Comparison of ENCODE assay signal across 22 cellular contexts in genomic region chr16:12680531-12680930, GRCh38.
DNase-seq lines count a peak whose midpoint lies in the region; ATAC-seq and TF ChIP-seq lines count a peak whose summit lies in the region.
"Had no signal": no experiment of that assay in that cellular context is flagged by ENCODE, and none has a peak within 500 bp of the region (broad histone marks: within the 10 kb centered on the region; RNA-seq: fewer than 3 reads in every experiment).

No MANE protein-coding gene starts in this region.

- H4K8ac ChIP-seq in H9 (replicated peaks; ENCODE audit: insufficient read length, low read depth, low read length) (no peak overlapping the region), mesenchymal stem cell (ENCODE audit: low read length) (no peak overlapping the region)

- no peaks in the 10 kb centered on the region for H3K23me2 ChIP-seq in H9 (ENCODE audit: insufficient read length, low read depth, low read length, poor library complexity, severe bottlenecking)

- H3K27ac ChIP-seq in H9 (ENCODE audit: insufficient read length, low read depth, low read length) (peak overlapping the region; percentile 0), endodermal cell (ENCODE audit: low read depth, low read length) (no peak overlapping the region), mesenchymal stem cell (ENCODE audit: low read length, poor library complexity, severe bottlenecking) (no peak overlapping the region)
- H3K27ac ChIP-seq: A549, KMS-11, RWPE1 had no signal

- no peak overlapping the region for H3K4ac ChIP-seq in H9 (ENCODE audit: low read depth, low read length)
- no peak overlapping the region for H3K4ac ChIP-seq in mesenchymal stem cell (ENCODE audit: low read depth in 1 of 2, low read length in 2 of 2)

- no peaks in the 10 kb centered on the region for H3K4me1 ChIP-seq in H9 (ENCODE audit: insufficient read depth, low read length)
- peaks cover 4% of the 10 kb centered on the region for H3K4me1 ChIP-seq in NT2/D1 (ENCODE audit: insufficient read depth, insufficient read length)
- H3K4me1 ChIP-seq in endodermal cell (ENCODE audit: control insufficient read depth, insufficient read depth, low read length) = no peaks in the 10 kb centered on the region
- no peaks in the 10 kb centered on the region for H3K4me1 ChIP-seq in mesenchymal stem cell (ENCODE audit: control insufficient read depth, insufficient read depth, low read depth, low read length)

- H3K4me2 ChIP-seq in H9 (ENCODE audit: insufficient read depth, insufficient read length, low read length) (no peak overlapping the region), mesenchymal stem cell (ENCODE audit: low read length, poor library complexity, severe bottlenecking) (no peak overlapping the region)
- H3K4me2 ChIP-seq: A549, KMS-11 had no signal

- no peak overlapping the region for H3K18ac ChIP-seq in H9 (ENCODE audit: insufficient read length, low read depth, low read length)
- H3K18ac ChIP-seq in mesenchymal stem cell (ENCODE audit: low read depth in 1 of 2, low read length in 2 of 2) = peak overlapping the region in 1 of 2 experiments; percentile 72

- H2AK5ac ChIP-seq in H9 (ENCODE audit: insufficient read length, low read length) (no peak overlapping the region), mesenchymal stem cell (ENCODE audit: low read length, severe bottlenecking) (no peak overlapping the region)

- H3K36me3 Mint-ChIP-seq in H9 (ENCODE audit: insufficient read depth in 1 of 3, low read depth in 3 of 3) = peaks cover 0 to 18% (median 4%) of the 10 kb centered on the region in 3 experiments; a peak in 4 of 7 replicates
- H3K36me3 Mint-ChIP-seq in endodermal cell (ENCODE audit: low read depth) = peaks cover 17% of the 10 kb centered on the region

- no peaks in the 10 kb centered on the region for H3K9me3 ChIP-seq in H9 (ENCODE audit: control insufficient read depth, low read depth, low read length)
- peaks cover 14% of the 10 kb centered on the region for H3K9me3 ChIP-seq in NT2/D1 (ENCODE audit: insufficient read depth, low read length)
- peaks cover 42% of the 10 kb centered on the region for H3K9me3 ChIP-seq in endodermal cell (ENCODE audit: control insufficient read depth, low read length)
- no peaks in the 10 kb centered on the region for H3K9me3 ChIP-seq in mesenchymal stem cell (ENCODE audit: control insufficient read depth, low read length)
- H3K9me3 ChIP-seq: A549 had no signal

- no peaks in the 10 kb centered on the region for H3K27me3 ChIP-seq in H9 (ENCODE audit: insufficient read depth, low read length)
- H3K27me3 ChIP-seq in NT2/D1 (ENCODE audit: insufficient read depth, insufficient read length) = no peaks in the 10 kb centered on the region
- no peaks in the 10 kb centered on the region for H3K27me3 ChIP-seq in endodermal cell (ENCODE audit: control insufficient read depth, insufficient read depth, low read length, poor library complexity, severe bottlenecking)
- no peaks in the 10 kb centered on the region for H3K27me3 ChIP-seq in mesenchymal stem cell (ENCODE audit: control insufficient read depth in 1 of 2, insufficient read depth in 1 of 2, low read length in 2 of 2)

- TF ChIP-seq CTCF in H9 (conservative IDR thresholded peaks at IDR 0.05) (no peak), endodermal cell (conservative IDR thresholded peaks at IDR 0.05) (no peak)

- DNase-seq in H9 (peak; percentile 46), NT2/D1 (ENCODE audit: low read depth, low spot score) (peak; percentile 66), endodermal cell (no peak), mesenchymal stem cell (no peak), AML-193 (lab: John Stamatoyannopoulos, UW) (no peak), NCI-H226 (no peak)
- DNase-seq: C1 segment of cervical spinal cord; Caco-2; CD4-positive, alpha-beta memory T cell; GDM1; MM.1S; NCI-H2029 treated with DMSO at 0.1 percent for 48 hours; NCI-H69; SHP77; T-cell had no signal

- no peaks in the 10 kb centered on the region for H3K36me3 ChIP-seq in NT2/D1 (ENCODE audit: insufficient read depth, insufficient read length, low read length)
- H3K36me3 ChIP-seq in endodermal cell (ENCODE audit: control insufficient read depth, insufficient read depth, low read length) = peaks cover 3% of the 10 kb centered on the region
- H3K36me3 ChIP-seq in mesenchymal stem cell (ENCODE audit: control insufficient read depth in 1 of 2, insufficient read depth in 2 of 2, low read depth in 1 of 2, low read length in 2 of 2) = peaks cover 0 to 3% of the 10 kb centered on the region in 2 experiments

- H2AFZ ChIP-seq in H9 (ENCODE audit: low read length) = no peak overlapping the region
- H2AFZ ChIP-seq in mesenchymal stem cell (ENCODE audit: low read depth, low read length) = no peak overlapping the region

- no peaks in the 10 kb centered on the region for H3K79me2 ChIP-seq in H9 (ENCODE audit: insufficient read depth, low read length)

- H3K14ac ChIP-seq in H9 (ENCODE audit: insufficient read depth, low read length) = no peak overlapping the region
- no peak overlapping the region for H3K14ac ChIP-seq in mesenchymal stem cell (ENCODE audit: low read length in 2 of 2)

- H3K23ac ChIP-seq in H9 (ENCODE audit: insufficient read length, low read depth, low read length) (no peak overlapping the region), mesenchymal stem cell (ENCODE audit: low read length in 2 of 2) (peak overlapping the region in 1 of 2 experiments; percentile 89)

- H4K5ac ChIP-seq in H9 (ENCODE audit: insufficient read length, low read depth, low read length) = no peak overlapping the region

- no peak overlapping the region for H3K4me3 ChIP-seq in NT2/D1 (ENCODE audit: insufficient read length, low read depth)
- H3K4me3 ChIP-seq in endodermal cell (ENCODE audit: low read length) = peak overlapping the region; percentile 46
- no peak overlapping the region for H3K4me3 ChIP-seq in mesenchymal stem cell (ENCODE audit: insufficient read depth in 1 of 2, low read depth in 1 of 2, low read length in 2 of 2)
- H3K4me3 ChIP-seq: A549, GM12878 had no signal

- no peak for ATAC-seq in HG02571 (IDR thresholded peaks at IDR 0.05; ENCODE audit: unreplicated experiment)
- ATAC-seq: A549, GM12878, Panc1, T-cell had no signal

- H2BK120ac ChIP-seq in H9 (ENCODE audit: low read depth, low read length, poor library complexity, severe bottlenecking) (no peak overlapping the region), mesenchymal stem cell (ENCODE audit: low read depth, low read length) (no peak overlapping the region)

- no peak overlapping the region for H3K4me3 Mint-ChIP-seq in H9
- H3K4me3 Mint-ChIP-seq in endodermal cell = no peak overlapping the region
- H3K4me3 Mint-ChIP-seq: CD4-positive, alpha-beta memory T cell; IgD-negative memory B cell; T-cell had no signal

- H3T11ph ChIP-seq in H9 (ENCODE audit: low read length) = no peak overlapping the region

- H2BK15ac ChIP-seq in H9 (ENCODE audit: low read depth, low read length) (no peak overlapping the region), mesenchymal stem cell (ENCODE audit: low read depth, poor library complexity, severe bottlenecking) (no peak overlapping the region)

- no peak overlapping the region for H3K56ac ChIP-seq in H9 (ENCODE audit: insufficient read length, low read depth, low read length)

- peak overlapping the region; percentile 21 to 77 (median 60); a peak in 5 of 7 replicates for H3K27ac Mint-ChIP-seq in H9
- H3K27ac Mint-ChIP-seq in endodermal cell = no peak overlapping the region
- H3K27ac Mint-ChIP-seq: CD4-positive, alpha-beta memory T cell; IgD-negative memory B cell; T-cell had no signal

- H4K91ac ChIP-seq in H9 (ENCODE audit: insufficient read length, low read depth, low read length) = no peak overlapping the region
- H4K91ac ChIP-seq in mesenchymal stem cell (ENCODE audit: low read length) = peak overlapping the region; percentile 6

- no CpG with 5 or more reads among the region's 2 CpGs for WGBS in H9 (ENCODE audit: extremely low coverage, insufficient read length, low lambda C conversion rate)
- WGBS in endodermal cell (ENCODE audit: insufficient coverage in 1 of 2, insufficient read length in 1 of 2), 2 experiments = 88 to 100% methylated on average over 1 to 2 of the region's 2 CpGs
- WGBS in mesenchymal stem cell = 69% methylated on average over 2 of the region's 2 CpGs

- H3K27me3 Mint-ChIP-seq in H9 (ENCODE audit: low read depth) = no peaks in the 10 kb centered on the region
- no peaks in the 10 kb centered on the region for H3K27me3 Mint-ChIP-seq in endodermal cell (ENCODE audit: insufficient read depth)
- H3K27me3 Mint-ChIP-seq: CD4-positive, alpha-beta memory T cell; IgD-negative memory B cell; T-cell had no signal

- no peak overlapping the region for H2BK5ac ChIP-seq in H9 (ENCODE audit: insufficient read length, low read length)
- no peak overlapping the region for H2BK5ac ChIP-seq in mesenchymal stem cell (ENCODE audit: low read depth, low read length, poor library complexity, severe bottlenecking)

- H3K9me3 Mint-ChIP-seq in H9 (peaks cover 5 to 11% of the 10 kb centered on the region in 2 experiments), endodermal cell (peaks cover 33% of the 10 kb centered on the region)
- H3K9me3 Mint-ChIP-seq: T-cell had no signal

- H3K79me1 ChIP-seq in H9 (ENCODE audit: insufficient read depth, low read depth, low read length, poor library complexity, severe bottlenecking) = no peaks in the 10 kb centered on the region
- no peaks in the 10 kb centered on the region for H3K79me1 ChIP-seq in mesenchymal stem cell (replicated peaks; ENCODE audit: low read length, poor library complexity, severe bottlenecking)

- H3K4me1 Mint-ChIP-seq in H9 (peaks cover 46 to 50% of the 10 kb centered on the region in 2 experiments), endodermal cell (peaks cover 2% of the 10 kb centered on the region)

- H2BK20ac ChIP-seq in H9 (ENCODE audit: low read depth, low read length, poor library complexity, severe bottlenecking) = no peak overlapping the region

- H3K9ac ChIP-seq in H9 (ENCODE audit: extremely low read depth, insufficient read length, low read length) = no peak overlapping the region
- no peak overlapping the region for H3K9ac ChIP-seq in NT2/D1 (ENCODE audit: insufficient read length, low read depth)
- H3K9ac ChIP-seq in endodermal cell (ENCODE audit: extremely low read depth, low read length, poor library complexity, severe bottlenecking) = no peak overlapping the region
- H3K9ac ChIP-seq in mesenchymal stem cell (ENCODE audit: low read length) = no peak overlapping the region
- H3K9ac ChIP-seq: KMS-11 had no signal

- H2BK12ac ChIP-seq in H9 (ENCODE audit: insufficient read length, low read depth, low read length) = no peak overlapping the region
- no peak overlapping the region for H2BK12ac ChIP-seq in mesenchymal stem cell (ENCODE audit: low read length in 2 of 2)

- H4K20me1 ChIP-seq in H9 (ENCODE audit: control insufficient read depth, insufficient read depth, insufficient read length) = no peaks in the 10 kb centered on the region

Comparison
In these comparisons a context has a peak if more than half of its experiments do, and no peak if none do; other contexts are left out.
1. DNase-seq: peak in H9 (single experiment) and NT2/D1 (single experiment); none in endodermal cell (single experiment), mesenchymal stem cell (single experiment), AML-193 (0 of 2) and NCI-H226 (single experiment).